1 cellular context compared by ENCODE assay signal in genomic region chr12:89636054-89636775, GRCh38.
TF ChIP-seq lines count a peak whose summit lies in the region.

No MANE protein-coding gene starts in this region.

TF ChIP-seq in HepG2, 621 proteins besides CTCF, POLR2A, EP300 and RAD21 (continued from another document):
- TF ChIP-seq AHDC1 (CRISPR knock-in tag; IDR thresholded peaks at IDR 0.05; ENCODE audit: borderline replicate concordance): no peak
- no peak for TF ChIP-seq ZBTB25 (CRISPR knock-in tag; IDR thresholded peaks at IDR 0.05)
- TF ChIP-seq KLF6 (CRISPR knock-in tag; IDR thresholded peaks at IDR 0.05): no peak
- TF ChIP-seq RFXAP (CRISPR knock-in tag; IDR thresholded peaks at IDR 0.05; ENCODE audit: borderline replicate concordance): no peak
- no peak for TF ChIP-seq RNF219 (CRISPR knock-in tag; IDR thresholded peaks at IDR 0.05)
- TF ChIP-seq ZNF512 (CRISPR knock-in tag; IDR thresholded peaks at IDR 0.05): no peak
- TF ChIP-seq ZNF713 (CRISPR knock-in tag; IDR thresholded peaks at IDR 0.05): no peak
